ENCODE assay signal across 23 cellular contexts in genomic region chr16:51035110-51035498, GRCh38.
DNase-seq lines count a peak whose midpoint lies in the region; FAIRE-seq and TF ChIP-seq lines count a peak whose summit lies in the region.
"Had no signal": no experiment of that assay in that cellular context is flagged by ENCODE, and none has a peak within 500 bp of the region (broad histone marks: within the 10 kb centered on the region; RNA-seq: fewer than 3 reads in every experiment).

No MANE protein-coding gene starts in this region.

- no peak overlapping the region for H3K4ac ChIP-seq in H1 (replicated peaks; ENCODE audit: insufficient read length, low read depth, low read length)

- no peak overlapping the region for H3K9ac ChIP-seq in H1 (replicated peaks in 1 of 4; ENCODE audit: extremely low read depth in 1 of 4, low read depth in 3 of 4, low read length in 3 of 4)

- TF ChIP-seq POLR2A in NB4 (IDR thresholded peaks at IDR 0.05; ENCODE audit: extremely low read depth, insufficient read length): no peak
- TF ChIP-seq POLR2A in H1 (IDR thresholded peaks at IDR 0.05; ENCODE audit: control extremely low read depth in 1 of 2, low read depth in 2 of 2, low read length in 2 of 2): no peak

- no peak overlapping the region for H4K91ac ChIP-seq in H1 (replicated peaks; ENCODE audit: insufficient read length, low read length)

- no peak overlapping the region for H2BK15ac ChIP-seq in H1 (ENCODE audit: low read length)

- 89% methylated on average over 3 of the region's 3 CpGs; no CpG with 5 or more reads in 1 of the 2 experiments for WGBS in H1 (ENCODE audit: extremely low coverage in 1 of 2, insufficient coverage in 1 of 2, insufficient read length in 1 of 2, insufficient replicate concordance in 2 of 2, low coverage in 1 of 2, low lambda C conversion rate in 2 of 2, missing lambda C conversion rate in 1 of 2), 2 experiments

- peaks cover 0 to 5% (median 0%) of the 10 kb centered on the region in 8 donors for H3K9me3 Mint-ChIP-seq in CD4-positive, alpha-beta memory T cell
- H3K9me3 Mint-ChIP-seq: activated CD4-positive, alpha-beta T cell treated with anti-CD3 and anti-CD28 coated beads, Interleukin-2, amount 10 ng/mL, durations not matched to agents 7 days and 5 days; activated naive CD4-positive, alpha-beta T cell treated with anti-CD3 and anti-CD28 coated beads, Interleukin-2, amount 50 U/mL, for 72 hours; central memory CD8-positive, alpha-beta T cell had no signal

- no peak overlapping the region for H2BK5ac ChIP-seq in H1 (ENCODE audit: low read depth, low read length)

- no peaks in the 10 kb centered on the region for H4K20me1 ChIP-seq in H1 (replicated peaks in 1 of 2; ENCODE audit: control insufficient read depth in 1 of 2, insufficient read depth in 2 of 2, low read length in 2 of 2)

- POLR2A ChIA-PET in H1 (lab: Charles Lee; ENCODE audit: partially characterized antibody): interaction anchor here (1.3 kb wide), 1 partner anchor 100 kb away, joined by 4 read pairs; no protein-coding TSS in a partner anchor
- POLR2A ChIA-PET in CD4-positive, alpha-beta memory T cell (lab: Charles Lee; ENCODE audit: partially characterized antibody): no interaction called here

- H3K4me1 Mint-ChIP-seq in CD4-positive, alpha-beta memory T cell: no peaks in the 10 kb centered on the region
- H3K4me1 Mint-ChIP-seq: activated CD4-positive, alpha-beta T cell treated with anti-CD3 and anti-CD28 coated beads, Interleukin-2, amount 10 ng/mL, durations not matched to agents 7 days and 5 days; central memory CD8-positive, alpha-beta T cell; stimulated activated naive CD8-positive, alpha-beta T cell treated with anti-CD3 and anti-CD28 coated beads, Interleukin-15, amount 100 ng/mL, for 72 hours; T-helper 17 cell had no signal

- H3K27ac Mint-ChIP-seq in CD4-positive, alpha-beta memory T cell: no peak overlapping the region
- H3K27ac Mint-ChIP-seq: activated CD4-positive, alpha-beta T cell treated with anti-CD3 and anti-CD28 coated beads, Interleukin-2, amount 10 ng/mL, durations not matched to agents 7 days and 5 days; activated naive CD4-positive, alpha-beta T cell treated with anti-CD3 and anti-CD28 coated beads, Interleukin-2, amount 50 U/mL, for 72 hours; stimulated activated naive CD8-positive, alpha-beta T cell treated with anti-CD3 and anti-CD28 coated beads, Interleukin-15, amount 100 ng/mL, for 72 hours; T-helper 17 cell had no signal

- no peak overlapping the region for H3K23ac ChIP-seq in H1 (ENCODE audit: insufficient read length)

- H3K4me2 ChIP-seq in H1 (ENCODE audit: insufficient read depth in 1 of 2, low read depth in 2 of 2, low read length in 2 of 2): no peak overlapping the region

- H3K56ac ChIP-seq in H1 (replicated peaks; ENCODE audit: insufficient read length, low read depth, low read length): no peak overlapping the region

- no peaks in the 10 kb centered on the region for H3K36me3 Mint-ChIP-seq in CD4-positive, alpha-beta memory T cell
- H3K36me3 Mint-ChIP-seq: activated naive CD4-positive, alpha-beta T cell treated with anti-CD3 and anti-CD28 coated beads, Interleukin-2, amount 50 U/mL, for 72 hours had no signal

- no peaks in the 10 kb centered on the region for H3K36me3 ChIP-seq in H1 (ENCODE audit: control insufficient read depth in 2 of 4, insufficient read depth in 4 of 4, low read length in 3 of 4)
- H3K36me3 ChIP-seq in CD4-positive, alpha-beta memory T cell (ENCODE audit: insufficient read depth, low read length): no peaks in the 10 kb centered on the region
- H3K36me3 ChIP-seq: lower lobe of right lung, SJSA1, tibial nerve had no signal

- no peaks in the 10 kb centered on the region; the same call in 1 of the 2 replicates for H3K23me2 ChIP-seq in H1 (ENCODE audit: low read depth, low read length)

- H3K27me3 Mint-ChIP-seq in CD4-positive, alpha-beta memory T cell: peaks cover 2 to 8% of the 10 kb centered on the region in 2 donors
- H3K27me3 Mint-ChIP-seq: activated CD4-positive, alpha-beta T cell treated with anti-CD3 and anti-CD28 coated beads, Interleukin-2, amount 10 ng/mL, durations not matched to agents 7 days and 5 days had no signal

- no peak overlapping the region for H2BK20ac ChIP-seq in H1 (ENCODE audit: low read length)

- no peak overlapping the region for H2AK5ac ChIP-seq in H1 (ENCODE audit: low read depth, low read length)

- no peak overlapping the region for H3K14ac ChIP-seq in H1 (ENCODE audit: insufficient read length)

- DNase-seq in AG08395 (ENCODE audit: low spot score) (peak; percentile 39), Daoy (ENCODE audit: low read depth) (peak; percentile 42), NB4 (ENCODE audit: low read depth) (peak; percentile 84), H1 (ENCODE audit: low read depth in 1 of 2, low spot score in 2 of 2) (no peak), HuH-7 (ENCODE audit: low spot score) (no peak), SIG-M5 (lab: John Stamatoyannopoulos, UW) (no peak), NCI-H82 (lab: John Stamatoyannopoulos, UW) (no peak)
- DNase-seq in CD4-positive, alpha-beta memory T cell: no peak
- DNase-seq: activated CD4-positive, alpha-beta T cell treated with anti-CD3 and anti-CD28 coated beads, Interleukin-2, amount 10 ng/mL, durations not matched to agents 7 days and 5 days; AML-193; aorta; H7; lower lobe of right lung; PC-3; stimulated activated naive CD8-positive, alpha-beta T cell treated with anti-CD3 and anti-CD28 coated beads, Interleukin-15, amount 100 ng/mL, for 72 hours; T-helper 17 cell had no signal

- no peak for TF ChIP-seq RAD21 in H1 (IDR thresholded peaks at IDR 0.05 in 1 of 2, conservative IDR thresholded peaks at IDR 0.05 in 1 of 2; ENCODE audit: low read depth in 2 of 2, low read length in 2 of 2)

- no peaks in the 10 kb centered on the region for H3K79me1 ChIP-seq in H1 (ENCODE audit: low read depth, low read length)

- no peaks in the 10 kb centered on the region for H3K9me3 ChIP-seq in H1 (ENCODE audit: insufficient read depth in 2 of 2, low read depth in 1 of 2, low read length in 1 of 2)
- no peaks in the 10 kb centered on the region for H3K9me3 ChIP-seq in CD4-positive, alpha-beta memory T cell (ENCODE audit: control insufficient read depth in 1 of 2, low read length in 2 of 2)
- H3K9me3 ChIP-seq: lower lobe of right lung, SJSA1, tibial nerve had no signal

- no peaks in the 10 kb centered on the region; a peak in 1 of 7 replicates for H3K27me3 ChIP-seq in H1 (replicated peaks in 1 of 4; ENCODE audit: control insufficient read depth in 3 of 4, extremely low read depth in 1 of 4, insufficient read depth in 3 of 4, low read length in 3 of 4)
- H3K27me3 ChIP-seq in CD4-positive, alpha-beta memory T cell (ENCODE audit: insufficient read depth, low read length): no peaks in the 10 kb centered on the region
- H3K27me3 ChIP-seq: SJSA1, tibial nerve had no signal

- no peak overlapping the region for H3K27ac ChIP-seq in H1 (ENCODE audit: low read depth, low read length)
- H3K27ac ChIP-seq in CD4-positive, alpha-beta memory T cell (ENCODE audit: low read depth, low read length): no peak overlapping the region
- H3K27ac ChIP-seq: lower lobe of right lung, SJSA1, tibial nerve, VCaP had no signal

- CTCF ChIA-PET in H1 (lab: Charles Lee; ENCODE audit: partially characterized antibody): interaction anchor here (1.1 to 1.4 kb wide), 2 partner anchors 14 to 21 kb away, joined by 4 to 6 read pairs; no protein-coding TSS in a partner anchor
- CTCF ChIA-PET in CD4-positive, alpha-beta memory T cell (lab: Charles Lee; ENCODE audit: partially characterized antibody): interaction anchor here (1.3 kb wide), 1 partner anchor 16 kb away, joined by 3 read pairs; no protein-coding TSS in a partner anchor

- H2AFZ ChIP-seq in H1 (ENCODE audit: low read length): no peak overlapping the region

- no peak overlapping the region for H3K4me3 Mint-ChIP-seq in CD4-positive, alpha-beta memory T cell
- H3K4me3 Mint-ChIP-seq: activated CD4-positive, alpha-beta T cell treated with anti-CD3 and anti-CD28 coated beads, Interleukin-2, amount 10 ng/mL, durations not matched to agents 7 days and 5 days; central memory CD8-positive, alpha-beta T cell; stimulated activated naive CD8-positive, alpha-beta T cell treated with anti-CD3 and anti-CD28 coated beads, Interleukin-15, amount 100 ng/mL, for 72 hours; T-helper 17 cell had no signal

- intact Hi-C loops in CD4-positive, alpha-beta memory T cell (cut with micrococcal nuclease): no loop called here

- no peak for TF ChIP-seq EP300 in H1 (IDR thresholded peaks at IDR 0.05; ENCODE audit: borderline replicate concordance in 1 of 2, low read depth in 2 of 2, low read length in 2 of 2)

- H3K4me1 ChIP-seq in H1 (replicated peaks in 1 of 4; ENCODE audit: control insufficient read depth in 3 of 4, insufficient read depth in 4 of 4, low read length in 3 of 4): peaks cover 0 to 6% (median 3%) of the 10 kb centered on the region in 4 experiments; a peak in 4 of 7 replicates
- H3K4me1 ChIP-seq in CD4-positive, alpha-beta memory T cell (ENCODE audit: insufficient read depth, low read length): no peaks in the 10 kb centered on the region
- H3K4me1 ChIP-seq: lower lobe of right lung, tibial nerve had no signal

- TF ChIP-seq CTCF in NB4 (IDR thresholded peaks at IDR 0.05; ENCODE audit: low read depth, low read length) (no peak), H1 (IDR thresholded peaks at IDR 0.05; ENCODE audit: control extremely low read depth in 1 of 3, insufficient read depth in 1 of 3, low read depth in 1 of 3, low read length in 3 of 3) (no peak)

- no peak overlapping the region for H4K5ac ChIP-seq in H1 (ENCODE audit: insufficient read length, low read depth, low read length)

- no peak overlapping the region for H3K18ac ChIP-seq in H1 (ENCODE audit: extremely low read depth, low read length)

- no peaks in the 10 kb centered on the region for H3K79me2 ChIP-seq in H1 (ENCODE audit: control insufficient read depth in 1 of 2, insufficient read depth in 2 of 2, low read length in 2 of 2)

- H3K4me3 ChIP-seq in NB4 (ENCODE audit: low read depth, low read length) (no peak overlapping the region), H1 (ENCODE audit: extremely low read depth in 1 of 4, insufficient read depth in 2 of 4, low read depth in 3 of 4, low read length in 4 of 4) (no peak overlapping the region)
- no peak overlapping the region for H3K4me3 ChIP-seq in CD4-positive, alpha-beta memory T cell (ENCODE audit: low read length in 2 of 2)
- H3K4me3 ChIP-seq: dorsolateral prefrontal cortex, lower lobe of right lung, SJSA1, tibial nerve had no signal

- no peak overlapping the region for H2BK120ac ChIP-seq in H1 (replicated peaks; ENCODE audit: low read depth, low read length)

- no peak overlapping the region for H4K8ac ChIP-seq in H1 (ENCODE audit: extremely low read depth, insufficient read depth, low read length)

- FAIRE-seq in H1 (lab: Jason Lieb, UNC): no peak
- FAIRE-seq: endothelial cell of umbilical vein had no signal

- no peak overlapping the region for H2BK12ac ChIP-seq in H1 (ENCODE audit: low read depth, low read length)

TF ChIP-seq in H1, 55 proteins besides CTCF, POLR2A, EP300 and RAD21:
- no peak for TF ChIP-seq RBBP5 (IDR thresholded peaks at IDR 0.05; ENCODE audit: borderline replicate concordance, low read depth, low read length)
- TF ChIP-seq TAF7 (optimal IDR thresholded peaks at IDR 0.05; ENCODE audit: borderline replicate concordance, low read depth, low read length): peak; percentile 23
- TF ChIP-seq YY1 (IDR thresholded peaks at IDR 0.05; ENCODE audit: low read depth, low read length): peak; percentile 21; the same call in 1 of the 2 replicates
TF ChIP-seq in H1: peak in this region for 2.

Comparison
In these comparisons a context has a peak if more than half of its experiments do, and no peak if none do; other contexts are left out.
1. DNase-seq: peak in AG08395 (single experiment), Daoy (single experiment) and NB4 (single experiment); none in H1 (0 of 2), HuH-7 (single experiment), SIG-M5 (single experiment), NCI-H82 (single experiment) and CD4-positive, alpha-beta memory T cell (0 of 5).